In the genomic region with DNA sequence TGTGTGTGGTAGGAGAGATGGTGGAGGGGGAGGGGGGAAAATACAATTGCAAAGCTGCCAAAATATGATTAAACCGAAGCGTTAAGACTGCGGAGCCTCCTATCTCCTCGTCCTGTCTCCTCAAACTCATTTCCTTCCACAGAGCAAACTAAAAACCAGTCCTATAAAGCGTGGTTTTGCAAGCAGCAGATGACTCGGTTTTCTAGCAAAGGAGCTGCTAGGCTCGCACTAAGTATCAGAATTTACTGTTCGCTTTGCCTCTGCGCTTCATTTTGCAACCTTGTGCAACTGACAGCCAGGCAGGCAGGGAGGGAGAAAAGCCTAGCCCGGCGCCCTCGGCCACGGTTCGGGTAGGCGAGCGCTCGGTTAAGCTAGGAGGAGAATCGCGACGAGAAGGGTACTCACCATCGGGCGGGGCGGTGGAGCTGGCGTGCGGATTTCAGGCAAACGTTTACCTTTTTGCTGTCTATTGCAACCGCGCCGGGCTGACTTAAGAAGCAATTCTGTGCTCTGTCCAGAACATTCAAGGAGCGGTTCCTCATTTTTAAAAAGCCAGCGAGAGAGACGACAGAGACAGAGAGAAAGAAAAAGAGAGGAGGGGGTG, we compare ENCODE assay signal across 8 cellular contexts. TPM values are rescaled to one million over a fixed set of nuclear protein-coding genes. Genes with fewer than 3 reads are reported as not detected.
DNase-seq lines count a peak whose midpoint lies in the region; ATAC-seq and TF ChIP-seq lines count a peak whose summit lies in the region.

No MANE protein-coding gene starts in this region.

- no peaks in the 10 kb centered on the region for H3K9me3 Mint-ChIP-seq in mesothelial cell of epicardium

- no peak for TF ChIP-seq CTCF in choroid plexus epithelial cell (conservative IDR thresholded peaks at IDR 0.05; ENCODE audit: low read depth, low read length)
- TF ChIP-seq CTCF in mesothelial cell of epicardium (IDR thresholded peaks at IDR 0.05; ENCODE audit: unreplicated experiment): no peak

- ATAC-seq in GM19452 (IDR thresholded peaks at IDR 0.05; ENCODE audit: unreplicated experiment) (no peak), GM21529 (IDR thresholded peaks at IDR 0.05; ENCODE audit: unreplicated experiment) (no peak)

- peak overlapping the region; percentile 99 for H3K27ac Mint-ChIP-seq in mesothelial cell of epicardium

- DNase-seq in Daoy (ENCODE audit: low read depth) (peak; percentile 63), NCI-H1105 treated with DMSO at 0.1 percent for 48 hours (lab: John Stamatoyannopoulos, UW) (peak; percentile 27), choroid plexus epithelial cell (ENCODE audit: low read depth) (peak; percentile 71), mesothelial cell of epicardium (ENCODE audit: low spot score in 2 of 2, unreplicated experiment in 2 of 2) (peak in 1 of 2 experiments; percentile 71), NCI-H128 (lab: John Stamatoyannopoulos, UW; ENCODE audit: unreplicated experiment) (no peak)
- DNase-seq in activated T-cell treated with anti-CD3 and anti-CD28 coated beads, Interleukin-2, amount 50 U/mL, for 1 hour: no peak

- H3K4me3 ChIP-seq in choroid plexus epithelial cell (ENCODE audit: low read depth, low read length): peak overlapping the region; percentile 75

- no peaks in the 10 kb centered on the region for H3K27me3 Mint-ChIP-seq in mesothelial cell of epicardium (ENCODE audit: low read depth)

- H3K36me3 Mint-ChIP-seq in mesothelial cell of epicardium: peaks cover 4% of the 10 kb centered on the region

- peak overlapping the region; percentile 96 for H3K4me3 Mint-ChIP-seq in mesothelial cell of epicardium

- peaks cover 51% of the 10 kb centered on the region for H3K4me1 Mint-ChIP-seq in mesothelial cell of epicardium

RNA-seq across cellular contexts. Expression of a gene that starts 3.8 kb away (rescaled TPM):
- 12.4 and 14.1 TPM in 2 replicates for total RNA-seq in Daoy (2014; rRNA removed; shearing (Covaris generic))
- 126 to 134 TPM (median 128 TPM) in 3 replicates for total RNA-seq in mesothelial cell of epicardium

Comparison
In these comparisons a context has a peak if more than half of its experiments do, and no peak if none do; other contexts are left out.
1. DNase-seq: peak in Daoy (single experiment), NCI-H1105 treated with DMSO at 0.1 percent for 48 hours (single experiment) and choroid plexus epithelial cell (single experiment); none in NCI-H128 (single experiment) and activated T-cell treated with anti-CD3 and anti-CD28 coated beads, Interleukin-2, amount 50 U/mL, for 1 hour (single experiment).